23 cellular contexts compared by ENCODE assay signal in genomic region chr14:36938678-36939077, GRCh38.
DNase-seq lines count a peak whose midpoint lies in the region; ATAC-seq, FAIRE-seq and TF ChIP-seq lines count a peak whose summit lies in the region.
"Had no signal": no experiment of that assay in that cellular context is flagged by ENCODE, and none has a peak within 500 bp of the region (broad histone marks: within the 10 kb centered on the region; RNA-seq: fewer than 3 reads in every experiment).

No MANE protein-coding gene starts in this region.

- no peak overlapping the region for H3K4me3 ChIP-seq in HepG2 (replicated peaks in 1 of 3; ENCODE audit: insufficient read depth in 1 of 3, low read depth in 2 of 3, low read length in 3 of 3)
- H3K4me3 ChIP-seq in right lobe of liver: no peak overlapping the region
- no peak overlapping the region for H3K4me3 ChIP-seq in pancreas
- H3K4me3 ChIP-seq: A549; BLaER1 treated with 17β-estradiol and CSF1 and Interleukin-3, amounts not matched to agents 10 nM and 100 nM had no signal

- intact Hi-C loops in HepG2 (cut with micrococcal nuclease; ENCODE audit: unreplicated experiment): no loop called here
- intact Hi-C loops in right lobe of liver (cut with DNase I): no loop called here
- intact Hi-C loops in pancreas (cut with DNase I): no loop called here
- intact Hi-C loops in Right ventricle myocardium superior (cut with DNase I): no loop called here

- no peak overlapping the region for H3K4me2 ChIP-seq in HepG2 (ENCODE audit: low read depth, low read length)
- H3K4me2 ChIP-seq: A549; BLaER1 treated with 17β-estradiol and CSF1 and Interleukin-3, amounts not matched to agents 10 nM and 100 nM had no signal

- no peak for DNase-seq in HepG2 (ENCODE audit: low spot score)
- DNase-seq in right lobe of liver: no peak
- no peak for DNase-seq in frontal cortex (ENCODE audit: low spot score in 2 of 2)
- DNase-seq in pancreas: no peak
- no peak for DNase-seq in DMS53 (lab: John Stamatoyannopoulos, UW)
- no peak for DNase-seq in Right ventricle myocardium superior
- DNase-seq in activated CD4-positive, alpha-beta T cell treated with anti-CD3 and anti-CD28 coated beads for 48 hours: no peak
- DNase-seq: AML-193; Caco-2; Calu3; CD4-positive, alpha-beta T cell; CD8-positive, alpha-beta T cell; DMS79; DND-41; EL; GDM1 had no signal

- H3K9me3 ChIP-seq in HepG2 (ENCODE audit: low read length) (no peaks in the 10 kb centered on the region), right lobe of liver (no peaks in the 10 kb centered on the region), pancreas (no peaks in the 10 kb centered on the region)
- H3K9me3 ChIP-seq: A549; BLaER1 treated with 17β-estradiol and CSF1 and Interleukin-3, amounts not matched to agents 10 nM and 100 nM; Caco-2 had no signal

- H3K27ac ChIP-seq in HepG2 (ENCODE audit: extremely low read length, insufficient read depth, low read length) (no peak overlapping the region), right lobe of liver (no peak overlapping the region), pancreas (no peak overlapping the region)
- H3K27ac ChIP-seq: 22Rv1; A549; BLaER1 treated with 17β-estradiol and CSF1 and Interleukin-3, amounts not matched to agents 10 nM and 100 nM; C4-2B had no signal

- CTCF ChIA-PET in HepG2 (lab: Yijun Ruan, JAX; ENCODE audit: low intra/inter-chr PET ratio, low total read pairs): no interaction called here

- TF ChIP-seq POLR2A in HepG2 (IDR thresholded peaks at IDR 0.05; ENCODE audit: insufficient read depth in 1 of 2, low read depth in 2 of 2, low read length in 2 of 2): no peak
- no peak for TF ChIP-seq POLR2A in right lobe of liver (IDR thresholded peaks at IDR 0.05)

- no peaks in the 10 kb centered on the region for H3K79me2 ChIP-seq in HepG2 (ENCODE audit: insufficient read depth, low read length)

- no peak overlapping the region for H3K9ac ChIP-seq in HepG2 (ENCODE audit: insufficient read depth, low read depth, low read length)
- H3K9ac ChIP-seq: BLaER1 treated with 17β-estradiol and CSF1 and Interleukin-3, amounts not matched to agents 10 nM and 100 nM had no signal

- POLR2A ChIA-PET in HepG2 (lab: Yijun Ruan, JAX): no interaction called here

- ATAC-seq in HepG2 (no peak), right lobe of liver (no peak), pancreas (no peak), Right ventricle myocardium superior (ENCODE audit: poor library complexity) (no peak)
- ATAC-seq: A549; CD8-positive, alpha-beta T cell had no signal

- H4K20me1 ChIP-seq in HepG2 (ENCODE audit: insufficient read depth, low read length): no peaks in the 10 kb centered on the region
- H4K20me1 ChIP-seq: BLaER1 treated with 17β-estradiol and CSF1 and Interleukin-3, amounts not matched to agents 10 nM and 100 nM had no signal

- H2AFZ ChIP-seq in HepG2 (ENCODE audit: low read length): no peak overlapping the region

- H3K27me3 ChIP-seq in HepG2 (ENCODE audit: control insufficient read depth in 1 of 2, insufficient read depth in 2 of 2, low read length in 2 of 2) (no peaks in the 10 kb centered on the region), right lobe of liver (no peaks in the 10 kb centered on the region), pancreas (peaks cover 0 to 17% (median 5%) of the 10 kb centered on the region in 4 donors)
- H3K27me3 ChIP-seq: BLaER1 treated with 17β-estradiol and CSF1 and Interleukin-3, amounts not matched to agents 10 nM and 100 nM had no signal

- TF ChIP-seq RAD21 in HepG2 (CRISPR knock-in tag; IDR thresholded peaks at IDR 0.05): no peak

- no peak for FAIRE-seq in HepG2 (lab: Jason Lieb, UNC)
- peak; percentile 47 for FAIRE-seq in frontal cortex (lab: Jason Lieb, UNC)
- peak; percentile 5 for FAIRE-seq in pancreas (lab: Jason Lieb, UNC)
- FAIRE-seq: A549, D721Med, GM12891, GM19239 had no signal

- TF ChIP-seq EP300 in HepG2 (IDR thresholded peaks at IDR 0.05; ENCODE audit: low read depth in 2 of 2, low read length in 2 of 2): no peak
- no peak for TF ChIP-seq EP300 in HepG2 (CRISPR knock-in tag; IDR thresholded peaks at IDR 0.05; ENCODE audit: borderline replicate concordance)

- H3K4me1 ChIP-seq in HepG2 (ENCODE audit: insufficient read depth, low read length): no peaks in the 10 kb centered on the region
- H3K4me1 ChIP-seq in right lobe of liver: no peaks in the 10 kb centered on the region
- no peaks in the 10 kb centered on the region for H3K4me1 ChIP-seq in pancreas

- TF ChIP-seq CTCF in HepG2 (CRISPR knock-in tag; IDR thresholded peaks at IDR 0.05): no peak
- TF ChIP-seq CTCF in right lobe of liver (IDR thresholded peaks at IDR 0.05): no peak
- TF ChIP-seq CTCF in pancreas (IDR thresholded peaks at IDR 0.05): no peak

- H3K36me3 ChIP-seq in HepG2 (replicated peaks in 1 of 2; ENCODE audit: control insufficient read depth in 1 of 2, insufficient read depth in 2 of 2, low read length in 2 of 2) (no peaks in the 10 kb centered on the region), right lobe of liver (no peaks in the 10 kb centered on the region), pancreas (no peaks in the 10 kb centered on the region)
- H3K36me3 ChIP-seq: BLaER1 treated with 17β-estradiol and CSF1 and Interleukin-3, amounts not matched to agents 10 nM and 100 nM had no signal

- BruUV-seq in HepG2 (replicated peaks; lab: Mats Ljungman, UMichigan): no TSS peak

- in situ Hi-C loops in HepG2 (cut with HindIII; ENCODE audit: extremely low pct_ligation_motif_present, low pct_unique_long_range_greater_than_20kb): loop anchor here (5.0 kb wide), 1 partner anchor 291 kb away; no protein-coding TSS in a partner anchor

TF ChIP-seq in HepG2, 621 proteins besides CTCF, POLR2A, EP300 and RAD21:
- TF ChIP-seq DR1 (CRISPR knock-in tag; IDR thresholded peaks at IDR 0.05) (no peak), ATF7 (IDR thresholded peaks at IDR 0.05) (peak; percentile 77), ATF7 (CRISPR knock-in tag; IDR thresholded peaks at IDR 0.05) (no peak)
TF ChIP-seq in HepG2: peak in this region for 1.
